ENCODE assay signal across 23 cellular contexts in the genomic region with DNA sequence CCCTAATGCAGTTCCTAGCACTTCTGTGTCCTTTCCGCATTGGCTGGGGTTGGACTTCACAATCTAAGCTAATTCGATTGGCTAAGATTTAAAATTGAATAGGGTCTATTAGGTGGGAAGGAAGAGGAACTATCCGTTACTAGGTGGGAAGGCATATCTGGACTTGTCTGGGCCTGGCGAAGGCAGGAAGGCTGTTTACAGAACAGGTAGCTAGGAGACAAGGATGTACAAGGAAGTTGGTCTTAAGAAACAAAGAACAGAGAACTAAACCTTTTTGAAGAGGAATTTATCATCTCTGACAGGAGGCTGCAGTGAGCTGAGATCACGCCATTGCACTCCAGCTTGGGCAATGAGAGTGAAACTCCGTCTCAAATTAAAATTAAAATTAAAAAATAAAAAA.
"Had no signal": no experiment of that assay in that cellular context is flagged by ENCODE, and none has a peak within 500 bp of the region (broad histone marks: within the 10 kb centered on the region; RNA-seq: fewer than 3 reads in every experiment).

No MANE protein-coding gene starts in this region.

- H3K4me1 ChIP-seq: Peyer's patch had no signal

- H3K4me3 ChIP-seq: Peyer's patch had no signal

- H3K4me3 Mint-ChIP-seq: activated CD4-positive, alpha-beta T cell treated with anti-CD3 and anti-CD28 coated beads, Interleukin-2, amount 10 ng/mL, durations not matched to agents 24 days and 14 days; activated CD8-positive, alpha-beta memory T cell treated with anti-CD3 and anti-CD28 coated beads, Interleukin-2, amount 10 ng/mL, durations not matched to agents 7 days and 5 days; activated T-cell treated with anti-CD3 and anti-CD28 coated beads, Interleukin-2, amount 50 U/mL, for 4 hours; T-helper 17 cell; WTC11 had no signal

- H3K9me3 ChIP-seq: Peyer's patch had no signal

- H3K27ac ChIP-seq: Peyer's patch had no signal

- H3K27ac Mint-ChIP-seq: activated CD4-positive, alpha-beta T cell treated with anti-CD3 and anti-CD28 coated beads, Interleukin-2, amount 10 ng/mL, durations not matched to agents 24 days and 14 days; activated CD8-positive, alpha-beta memory T cell treated with anti-CD3 and anti-CD28 coated beads, Interleukin-2, amount 10 ng/mL, durations not matched to agents 7 days and 5 days; activated naive CD8-positive, alpha-beta T cell; T-helper 17 cell; WTC11 had no signal

- H3K27me3 ChIP-seq: Peyer's patch had no signal

- H3K4me1 Mint-ChIP-seq: WTC11 had no signal

- DNase-seq: activated CD4-positive, alpha-beta T cell treated with anti-CD3 and anti-CD28 coated beads, Interleukin-2, amount 10 ng/mL, durations not matched to agents 24 days and 14 days; activated CD4-positive, alpha-beta T cell treated with anti-CD3 and anti-CD28 coated beads, Interleukin-2, amount 50 U/mL, for 48 hours; activated CD4-positive, CD25-positive, alpha-beta regulatory T cell treated with anti-CD3 and anti-CD28 coated beads, Interleukin-2, amount 50 U/mL, for 72 hours; activated CD8-positive, alpha-beta memory T cell treated with anti-CD3 and anti-CD28 coated beads, Interleukin-2, amount 10 ng/mL, durations not matched to agents 7 days and 5 days; activated effector memory CD4-positive, alpha-beta T cell treated with anti-CD3 and anti-CD28 coated beads, Interleukin-2, amount 50 U/mL, for 16 hours; activated naive CD4-positive, alpha-beta T cell treated with Interleukin-2 at 50 U/mL for 16 hours; activated T-cell treated with anti-CD3 and anti-CD28 coated beads, Interleukin-2, amount 50 U/mL, for 4 hours; central memory CD4-positive, alpha-beta T cell; KBM-7; MV-4-11; NCI-H1092 treated with DMSO at 0.1 percent for 48 hours; NCI-H1417 treated with DMSO at 0.1 percent for 48 hours; NCI-H1694; NCI-H2029; NCI-H2107; NCI-H510A treated with DMSO at 0.1 percent for 48 hours; NCI-H69; Peyer's patch; SHP77 treated with DMSO at 0.1 percent for 48 hours; T-helper 17 cell; T-helper 9 cell had no signal

- H3K36me3 Mint-ChIP-seq: activated CD8-positive, alpha-beta memory T cell treated with anti-CD3 and anti-CD28 coated beads, Interleukin-2, amount 10 ng/mL, durations not matched to agents 7 days and 5 days; WTC11 had no signal

- H3K27me3 Mint-ChIP-seq: activated naive CD8-positive, alpha-beta T cell had no signal

- ATAC-seq: activated CD8-positive, alpha-beta memory T cell treated with anti-CD3 and anti-CD28 coated beads, Interleukin-2, amount 10 ng/mL, durations not matched to agents 7 days and 5 days; activated T-cell treated with anti-CD3 and anti-CD28 coated beads, Interleukin-2, amount 50 U/mL, for 4 hours; T-helper 17 cell; WTC11 had no signal
